ENCODE assay signal across 8 cellular contexts in genomic region chr10:100481462-100482081, GRCh38. TPM values are rescaled to one million over a fixed set of nuclear protein-coding genes. Genes with fewer than 3 reads are reported as not detected.
A peak's percentile ranks its signal among the peaks of the same experiment; 100 is the strongest.
DNase-seq lines count a peak whose midpoint lies in the region; ATAC-seq and TF ChIP-seq lines count a peak whose summit lies in the region.

No MANE protein-coding gene starts in this region.

- peak; percentile 92 to 97 for ATAC-seq in activated naive CD4-positive, alpha-beta T cell treated with anti-CD3 and anti-CD28 coated beads, Interleukin-2, amount 50 U/mL, for 72 hours

- TF ChIP-seq EP300 in SK-N-SH (IDR thresholded peaks at IDR 0.05; ENCODE audit: borderline replicate concordance in 1 of 2, low read depth in 1 of 2, low read length in 1 of 2) = no peak

- POLR2A ChIA-PET in HEK293T (lab: Yijun Ruan, JAX) (no interaction called here), SK-N-SH (lab: Yijun Ruan, JAX) (interaction anchor here (0.9 to 1.2 kb wide), 3 partner anchors 27 to 54 kb away, joined by 3 read pairs; partner anchors contain the start of gene HIF1AN)

- CTCF ChIA-PET in HEK293T (lab: Yijun Ruan, JAX) (interaction anchor here (0.8 to 3.5 kb wide), 9 partner anchors 13 to 394 kb away, joined by 3 to 18 read pairs (median 4); partner anchors contain the start of gene SEC31B), SK-N-SH (lab: Yijun Ruan, JAX) (interaction anchor here (0.7 to 10.3 kb wide), 36 partner anchors 12 to 396 kb away, joined by 3 to 158 read pairs (median 6); no protein-coding TSS in a partner anchor)

- peak; percentile 14; the same call in 1 of the 2 replicates for TF ChIP-seq RAD21 in SK-N-SH (IDR thresholded peaks at IDR 0.05; ENCODE audit: low read length)

- H3K9me2 ChIP-seq in SK-N-SH = no peaks in the 10 kb centered on the region

- H3K27ac Mint-ChIP-seq in activated naive CD4-positive, alpha-beta T cell treated with anti-CD3 and anti-CD28 coated beads, Interleukin-2, amount 50 U/mL, for 72 hours = peak overlapping the region in 1 of 2 donors; percentile 69

- H3K4me1 ChIP-seq in SK-N-SH (ENCODE audit: control insufficient read depth in 1 of 2, insufficient read depth in 2 of 2, low read depth in 1 of 2, low read length in 1 of 2) (peaks cover 0 to 13% of the 10 kb centered on the region in 2 experiments; a peak in 1 of 4 replicates), osteoblast (ENCODE audit: insufficient read depth, low read length) (peaks cover 7% of the 10 kb centered on the region), testis (no peaks in the 10 kb centered on the region)

- H2AFZ ChIP-seq in SK-N-SH (ENCODE audit: low read depth) = peak overlapping the region; percentile 40; the same call in 1 of the 2 replicates
- H2AFZ ChIP-seq in osteoblast (ENCODE audit: low read length) = peak overlapping the region; percentile 76

- H3K36me3 Mint-ChIP-seq in activated naive CD4-positive, alpha-beta T cell treated with anti-CD3 and anti-CD28 coated beads, Interleukin-2, amount 50 U/mL, for 72 hours = no peaks in the 10 kb centered on the region

- H3K36me3 ChIP-seq in SK-N-SH (replicated peaks in 1 of 2; ENCODE audit: control insufficient read depth in 1 of 2, insufficient read depth in 2 of 2, low read length in 1 of 2) (no peaks in the 10 kb centered on the region), osteoblast (ENCODE audit: insufficient read depth, low read length) (no peaks in the 10 kb centered on the region), testis (ENCODE audit: low read depth, missing control alignments) (no peaks in the 10 kb centered on the region)

- DNase-seq in GF-D8 (lab: John Stamatoyannopoulos, UW) (peak; percentile 48), HEK293T (ENCODE audit: extremely low spot score) (peak; percentile 94), MV-4-11 (lab: John Stamatoyannopoulos, UW) (peak; percentile 74), SK-N-SH (peak; percentile 88), head of caudate nucleus (peak; percentile 69 to 95 (median 86)), osteoblast (ENCODE audit: insufficient read length, low spot score, missing footprints) (peak; percentile 92), testis (peak; percentile 92)
- peak; percentile 87 to 97 for DNase-seq in activated naive CD4-positive, alpha-beta T cell treated with anti-CD3 and anti-CD28 coated beads, Interleukin-2, amount 50 U/mL, for 72 hours (ENCODE audit: low spot score in 2 of 2)

- H3K4me3 ChIP-seq in SK-N-SH (ENCODE audit: low read depth in 2 of 2, low read length in 1 of 2) = peak overlapping the region; percentile 54 to 65
- peak overlapping the region; percentile 66 for H3K4me3 ChIP-seq in osteoblast (ENCODE audit: insufficient read depth, low read length)
- peak overlapping the region; percentile 17 to 36 for H3K4me3 ChIP-seq in testis

- H3K27ac ChIP-seq in SK-N-SH (ENCODE audit: low read depth in 2 of 2, low read length in 1 of 2) (no peak overlapping the region), osteoblast (ENCODE audit: low read depth, low read length) (no peak overlapping the region), testis (no peak overlapping the region)

- H3K4me2 ChIP-seq in SK-N-SH (peak overlapping the region; percentile 94), osteoblast (ENCODE audit: insufficient read depth, low read length) (peak overlapping the region; percentile 91)

- H3K9me3 Mint-ChIP-seq in activated naive CD4-positive, alpha-beta T cell treated with anti-CD3 and anti-CD28 coated beads, Interleukin-2, amount 50 U/mL, for 72 hours = peaks cover 0 to 3% of the 10 kb centered on the region in 2 donors

- H3K9me3 ChIP-seq in SK-N-SH (no peaks in the 10 kb centered on the region), osteoblast (ENCODE audit: low read depth, low read length) (no peaks in the 10 kb centered on the region), testis (no peaks in the 10 kb centered on the region)

- H3K27me3 ChIP-seq in SK-N-SH (ENCODE audit: insufficient read depth) (peaks cover 25% of the 10 kb centered on the region; the same call in 1 of the 2 replicates), osteoblast (ENCODE audit: insufficient read depth, low read length) (peaks cover 55% of the 10 kb centered on the region), testis (no peaks in the 10 kb centered on the region)

- intact Hi-C loops in head of caudate nucleus (cut with DNase I) = no loop called here
- intact Hi-C loops in testis (cut with DNase I; ENCODE audit: low total_unique reads) = no loop called here

- H3K79me2 ChIP-seq in SK-N-SH (ENCODE audit: insufficient read depth) (no peaks in the 10 kb centered on the region), osteoblast (ENCODE audit: insufficient read depth, low read length) (no peaks in the 10 kb centered on the region)

- 3% methylated on average over 11 of the region's 19 CpGs for WGBS in SK-N-SH (ENCODE audit: low lambda C conversion rate)
- WGBS in testis, 2 donors = 2 to 5% methylated on average over 10 to 19 of the region's 19 CpGs

- no peaks in the 10 kb centered on the region for H4K20me1 ChIP-seq in SK-N-SH (ENCODE audit: insufficient read depth)
- H4K20me1 ChIP-seq in osteoblast (ENCODE audit: insufficient read depth, low read length) = no peaks in the 10 kb centered on the region

- H3F3A ChIP-seq in SK-N-SH (replicated peaks; ENCODE audit: insufficient read depth) = no peaks in the 10 kb centered on the region

- peak; percentile 18 for TF ChIP-seq CTCF in SK-N-SH (IDR thresholded peaks at IDR 0.05)
- TF ChIP-seq CTCF in osteoblast (IDR thresholded peaks at IDR 0.05; ENCODE audit: extremely low read depth, low read depth, low read length) = no peak
- no peak for TF ChIP-seq CTCF in testis (IDR thresholded peaks at IDR 0.05)

- no peak overlapping the region for H3K9ac ChIP-seq in SK-N-SH

- no peak for TF ChIP-seq POLR2A in testis (IDR thresholded peaks at IDR 0.05)

TF ChIP-seq in HEK293T, 16 proteins besides CTCF, POLR2A, EP300 and RAD21:
- TF ChIP-seq SUZ12 (IDR thresholded peaks at IDR 0.05) (no peak), CTBP1 (IDR thresholded peaks at IDR 0.05; ENCODE audit: borderline replicate concordance) (0 out of 2 replicates have a peak, but pooled peaks have one; percentile 35), L3MBTL2 (conservative IDR thresholded peaks at IDR 0.05) (peak; percentile 89)
TF ChIP-seq in HEK293T: peak in this region for 2.

TF ChIP-seq in SK-N-SH, 30 proteins besides CTCF, POLR2A, EP300 and RAD21 (continues in another document):
- TF ChIP-seq, protein P1, sequence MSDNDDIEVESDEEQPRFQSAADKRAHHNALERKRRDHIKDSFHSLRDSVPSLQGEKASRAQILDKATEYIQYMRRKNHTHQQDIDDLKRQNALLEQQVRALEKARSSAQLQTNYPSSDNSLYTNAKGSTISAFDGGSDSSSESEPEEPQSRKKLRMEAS (IDR thresholded peaks at IDR 0.05; ENCODE audit: low read depth) = peak; percentile 97
- TF ChIP-seq, protein P2, sequence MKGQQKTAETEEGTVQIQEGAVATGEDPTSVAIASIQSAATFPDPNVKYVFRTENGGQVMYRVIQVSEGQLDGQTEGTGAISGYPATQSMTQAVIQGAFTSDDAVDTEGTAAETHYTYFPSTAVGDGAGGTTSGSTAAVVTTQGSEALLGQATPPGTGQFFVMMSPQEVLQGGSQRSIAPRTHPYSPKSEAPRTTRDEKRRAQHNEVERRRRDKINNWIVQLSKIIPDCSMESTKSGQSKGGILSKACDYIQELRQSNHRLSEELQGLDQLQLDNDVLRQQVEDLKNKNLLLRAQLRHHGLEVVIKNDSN (IDR thresholded peaks at IDR 0.05; ENCODE audit: borderline replicate concordance, low read depth) = peak; percentile 14; the same call in 1 of the 2 replicates
- TF ChIP-seq MXI1 (IDR thresholded peaks at IDR 0.05; ENCODE audit: low read depth, low read length) (peak; percentile 74), SIN3A (IDR thresholded peaks at IDR 0.05; ENCODE audit: borderline replicate concordance, low read depth, low read length) (no peak), JUND (IDR thresholded peaks at IDR 0.05) (no peak)

RNA-seq across cellular contexts. Expression of gene WNT8B, which starts 18.8 kb away (rescaled TPM):
- polyA plus RNA-seq in SK-N-SH (2012; rRNA removed) (0.18 and 0.28 TPM in 2 replicates), testis (ENCODE audit: insufficient read depth, low read depth, low replicate concordance) (0.20 TPM)
- polyA plus RNA-seq in SK-N-SH (2012; cell fraction: cytosol; rRNA removed) = 0.14 and 0.18 TPM in 2 replicates
- polyA plus RNA-seq in SK-N-SH (2012; cell fraction: nucleus; rRNA removed) = 0.35 and 0.38 TPM in 2 replicates
- total RNA-seq in activated naive CD4-positive, alpha-beta T cell treated with anti-CD3 and anti-CD28 coated beads, Interleukin-2, amount 50 U/mL, for 72 hours = under 1 TPM; 0.20 to 0.45 TPM
- total RNA-seq in osteoblast (not detected in 2 replicates), testis (under 1 TPM in 1 of 2 donors, not detected in 1; 0.37 TPM)

RNA-seq across cellular contexts. Expression of gene SEC31B, which starts 38.1 kb away (rescaled TPM):
- polyA plus RNA-seq in SK-N-SH (2012; rRNA removed) (8.8 and 15.5 TPM in 2 replicates), testis (ENCODE audit: insufficient read depth, low read depth, low replicate concordance) (23.1 TPM)
- 1.3 and 1.4 TPM in 2 replicates for polyA plus RNA-seq in SK-N-SH (2012; cell fraction: cytosol; rRNA removed)
- polyA plus RNA-seq in SK-N-SH (2012; cell fraction: nucleus; rRNA removed) = 99.1 and 129 TPM in 2 replicates
- 100 to 1,000 TPM in 1 of 2 donors, 10 to 100 TPM in 1; 60.8 to 121 TPM for total RNA-seq in activated naive CD4-positive, alpha-beta T cell treated with anti-CD3 and anti-CD28 coated beads, Interleukin-2, amount 50 U/mL, for 72 hours
- total RNA-seq in osteoblast (5.3 and 5.4 TPM in 2 replicates), testis (10 to 100 TPM; 32.8 to 42.0 TPM)

RNA-seq across cellular contexts. Expression of gene NDUFB8, which starts 48.1 kb away (rescaled TPM):
- polyA plus RNA-seq in SK-N-SH (2012; rRNA removed) (340 and 368 TPM in 2 replicates), testis (ENCODE audit: insufficient read depth, low read depth, low replicate concordance) (150 TPM)
- polyA plus RNA-seq in SK-N-SH (2012; cell fraction: cytosol; rRNA removed) = 246 and 295 TPM in 2 replicates
- 159 and 228 TPM in 2 replicates for polyA plus RNA-seq in SK-N-SH (2012; cell fraction: nucleus; rRNA removed)
- 100 to 1,000 TPM; 326 to 391 TPM for total RNA-seq in activated naive CD4-positive, alpha-beta T cell treated with anti-CD3 and anti-CD28 coated beads, Interleukin-2, amount 50 U/mL, for 72 hours
- total RNA-seq in osteoblast (89.3 and 102 TPM in 2 replicates), testis (100 to 1,000 TPM; 141 to 219 TPM)

RNA-seq across cellular contexts. Expression of gene HIF1AN, which starts 54.2 kb away (rescaled TPM):
- 8.1 and 11.0 TPM in 2 replicates for polyA plus RNA-seq in SK-N-SH (2012; rRNA removed)
- 8.0 and 10.1 TPM in 2 replicates for polyA plus RNA-seq in SK-N-SH (2012; cell fraction: cytosol; rRNA removed)
- 13.2 and 20.0 TPM in 2 replicates for polyA plus RNA-seq in SK-N-SH (2012; cell fraction: nucleus; rRNA removed)
- total RNA-seq in activated naive CD4-positive, alpha-beta T cell treated with anti-CD3 and anti-CD28 coated beads, Interleukin-2, amount 50 U/mL, for 72 hours = 10 to 100 TPM; 43.7 to 48.1 TPM
- 12.7 and 15.2 TPM in 2 replicates for total RNA-seq in osteoblast
- 10 to 100 TPM; 30.9 to 34.3 TPM for total RNA-seq in testis
- polyA plus RNA-seq in testis (ENCODE audit: insufficient read depth, low read depth, low replicate concordance) = 81.0 TPM
